ENCODE assay signal across 30 cellular contexts in genomic region chr13:86052141-86052540, GRCh38.
"Had no signal": no experiment of that assay in that cellular context is flagged by ENCODE, and none has a peak within 500 bp of the region (broad histone marks: within the 10 kb centered on the region; RNA-seq: fewer than 3 reads in every experiment).

No MANE protein-coding gene starts in this region.

- H3K4me3 Mint-ChIP-seq: activated CD4-positive, alpha-beta memory T cell treated with anti-CD3 and anti-CD28 coated beads for 36 hours; activated CD4-positive, alpha-beta T cell treated with anti-CD3 and anti-CD28 coated beads for 36 hours; activated CD4-positive, alpha-beta T cell treated with anti-CD3 and anti-CD28 coated beads, Interleukin-2, amount 10 ng/mL, durations not matched to agents 24 days and 14 days; activated CD8-positive, alpha-beta memory T cell treated with anti-CD3 and anti-CD28 coated beads, Interleukin-2, amount 10 ng/mL, durations not matched to agents 7 days and 5 days; activated CD8-positive, alpha-beta T cell treated with anti-CD3 and anti-CD28 coated beads, Interleukin-2, amount 10 ng/mL, durations not matched to agents 7 days and 5 days; activated naive CD4-positive, alpha-beta T cell treated with anti-CD3 and anti-CD28 coated beads for 36 hours; activated naive CD4-positive, alpha-beta T cell treated with anti-CD3 and anti-CD28 coated beads, Interleukin-2, amount 50 U/mL, for 24 hours; activated naive CD8-positive, alpha-beta T cell treated with anti-CD3 and anti-CD28 coated beads for 36 hours; activated naive CD8-positive, alpha-beta T cell treated with anti-CD3 and anti-CD28 coated beads, Interleukin-2, amount 50 U/mL, for 24 hours; activated T-helper 1 cell treated with anti-CD3 and anti-CD28 coated beads, Interleukin-12 subunit alpha, Interleukin-12 subunit beta, Interleukin-2, Interleukin-4 antibody, amounts not matched to agents 30 ng/mL and 10 ng/mL and 1 ng/mL, durations not matched to agents 14 hours and 24 hours and 36 hours; effector memory CD8-positive, alpha-beta T cell had no signal

- DNase-seq: activated CD4-positive, alpha-beta memory T cell treated with anti-CD3 and anti-CD28 coated beads for 36 hours; activated CD4-positive, alpha-beta T cell treated with anti-CD3 and anti-CD28 coated beads for 36 hours; activated CD4-positive, alpha-beta T cell treated with anti-CD3 and anti-CD28 coated beads, Interleukin-2, amount 10 ng/mL, durations not matched to agents 24 days and 14 days; activated CD4-positive, CD25-positive, alpha-beta regulatory T cell; activated CD4-positive, CD25-positive, alpha-beta regulatory T cell treated with anti-CD3 and anti-CD28 coated beads, Interleukin-2, amount 50 U/mL, for 72 hours; activated CD8-positive, alpha-beta memory T cell treated with anti-CD3 and anti-CD28 coated beads, Interleukin-2, amount 10 ng/mL, durations not matched to agents 7 days and 5 days; activated CD8-positive, alpha-beta memory T cell treated with anti-CD3 and anti-CD28 coated beads, Interleukin-2, amount 50 U/mL, for 4 hours; activated CD8-positive, alpha-beta T cell treated with anti-CD3 and anti-CD28 coated beads, Interleukin-2, amount 10 ng/mL, durations not matched to agents 7 days and 5 days; activated effector memory CD4-positive, alpha-beta T cell treated with anti-CD3 and anti-CD28 coated beads, Interleukin-2, amount 50 U/mL, for 16 hours; activated naive CD4-positive, alpha-beta T cell treated with anti-CD3 and anti-CD28 coated beads for 36 hours; activated naive CD8-positive, alpha-beta T cell treated with anti-CD3 and anti-CD28 coated beads for 36 hours; activated naive CD8-positive, alpha-beta T cell treated with anti-CD3 and anti-CD28 coated beads, Interleukin-2, amount 50 U/mL, for 24 hours; activated T-cell treated with anti-CD3 and anti-CD28 coated beads, Interleukin-2, amount 50 U/mL, for 1 hour; activated T-cell treated with anti-CD3 and anti-CD28 coated beads, Interleukin-2, amount 50 U/mL, for 48 hours; adrenal gland; aorta; body of pancreas; caudate nucleus; cortex of kidney; dermis blood vessel endothelial cell; effector CD4-positive, alpha-beta T cell; effector memory CD8-positive, alpha-beta T cell; esophagus squamous epithelium; foreskin melanocyte; heart right ventricle; T-helper 2 cell had no signal

- H3K36me3 Mint-ChIP-seq: activated CD4-positive, alpha-beta memory T cell treated with anti-CD3 and anti-CD28 coated beads for 36 hours; activated CD8-positive, alpha-beta memory T cell treated with anti-CD3 and anti-CD28 coated beads, Interleukin-2, amount 10 ng/mL, durations not matched to agents 7 days and 5 days; activated naive CD4-positive, alpha-beta T cell treated with anti-CD3 and anti-CD28 coated beads, Interleukin-2, amount 50 U/mL, for 24 hours; activated naive CD8-positive, alpha-beta T cell treated with anti-CD3 and anti-CD28 coated beads for 36 hours had no signal

- H3K27ac Mint-ChIP-seq: activated CD4-positive, alpha-beta memory T cell treated with anti-CD3 and anti-CD28 coated beads for 36 hours; activated CD4-positive, alpha-beta T cell treated with anti-CD3 and anti-CD28 coated beads for 36 hours; activated CD4-positive, alpha-beta T cell treated with anti-CD3 and anti-CD28 coated beads, Interleukin-2, amount 10 ng/mL, durations not matched to agents 24 days and 14 days; activated CD8-positive, alpha-beta memory T cell treated with anti-CD3 and anti-CD28 coated beads, Interleukin-2, amount 10 ng/mL, durations not matched to agents 7 days and 5 days; activated CD8-positive, alpha-beta T cell treated with anti-CD3 and anti-CD28 coated beads, Interleukin-2, amount 10 ng/mL, durations not matched to agents 7 days and 5 days; activated naive CD4-positive, alpha-beta T cell treated with anti-CD3 and anti-CD28 coated beads for 36 hours; activated naive CD4-positive, alpha-beta T cell treated with anti-CD3 and anti-CD28 coated beads, Interleukin-2, amount 50 U/mL, for 24 hours; activated naive CD8-positive, alpha-beta T cell treated with anti-CD3 and anti-CD28 coated beads for 36 hours; activated naive CD8-positive, alpha-beta T cell treated with anti-CD3 and anti-CD28 coated beads, Interleukin-2, amount 50 U/mL, for 24 hours; activated T-helper 1 cell treated with anti-CD3 and anti-CD28 coated beads, Interleukin-12 subunit alpha, Interleukin-12 subunit beta, Interleukin-2, Interleukin-4 antibody, amounts not matched to agents 30 ng/mL and 10 ng/mL and 1 ng/mL, durations not matched to agents 14 hours and 24 hours and 36 hours; activated T-helper 2 cell treated with anti-CD3 and anti-CD28 coated beads, Interferon-gamma antibody, Interleukin-2, Interleukin-4, amounts not matched to agents 10 μg/mL and 5 μg/mL and 100 μg/mL, durations not matched to agents 14 hours and 24 hours and 36 hours; effector memory CD8-positive, alpha-beta T cell had no signal

- H3K27me3 Mint-ChIP-seq: activated CD4-positive, alpha-beta memory T cell treated with anti-CD3 and anti-CD28 coated beads for 36 hours; activated CD4-positive, alpha-beta T cell treated with anti-CD3 and anti-CD28 coated beads for 36 hours; activated CD4-positive, alpha-beta T cell treated with anti-CD3 and anti-CD28 coated beads, Interleukin-2, amount 10 ng/mL, durations not matched to agents 24 days and 14 days; activated CD8-positive, alpha-beta memory T cell treated with anti-CD3 and anti-CD28 coated beads, Interleukin-2, amount 10 ng/mL, durations not matched to agents 7 days and 5 days; activated naive CD4-positive, alpha-beta T cell treated with anti-CD3 and anti-CD28 coated beads, Interleukin-2, amount 50 U/mL, for 24 hours; activated naive CD8-positive, alpha-beta T cell treated with anti-CD3 and anti-CD28 coated beads for 36 hours; activated naive CD8-positive, alpha-beta T cell treated with anti-CD3 and anti-CD28 coated beads, Interleukin-2, amount 50 U/mL, for 24 hours; effector memory CD8-positive, alpha-beta T cell had no signal

- ATAC-seq: activated CD4-positive, alpha-beta T cell treated with anti-CD3 and anti-CD28 coated beads for 36 hours; activated CD8-positive, alpha-beta memory T cell treated with anti-CD3 and anti-CD28 coated beads, Interleukin-2, amount 10 ng/mL, durations not matched to agents 7 days and 5 days; activated CD8-positive, alpha-beta T cell treated with anti-CD3 and anti-CD28 coated beads, Interleukin-2, amount 10 ng/mL, durations not matched to agents 7 days and 5 days; activated naive CD8-positive, alpha-beta T cell treated with anti-CD3 and anti-CD28 coated beads, Interleukin-2, amount 50 U/mL, for 24 hours; body of pancreas; effector memory CD8-positive, alpha-beta T cell; gastroesophageal sphincter; heart right ventricle had no signal

- H3K4me1 Mint-ChIP-seq: activated CD4-positive, alpha-beta T cell treated with anti-CD3 and anti-CD28 coated beads for 36 hours; activated CD4-positive, alpha-beta T cell treated with anti-CD3 and anti-CD28 coated beads, Interleukin-2, amount 10 ng/mL, durations not matched to agents 24 days and 14 days; activated CD8-positive, alpha-beta memory T cell treated with anti-CD3 and anti-CD28 coated beads, Interleukin-2, amount 10 ng/mL, durations not matched to agents 7 days and 5 days; activated naive CD4-positive, alpha-beta T cell treated with anti-CD3 and anti-CD28 coated beads, Interleukin-2, amount 50 U/mL, for 24 hours; activated naive CD8-positive, alpha-beta T cell treated with anti-CD3 and anti-CD28 coated beads for 36 hours; activated naive CD8-positive, alpha-beta T cell treated with anti-CD3 and anti-CD28 coated beads, Interleukin-2, amount 50 U/mL, for 24 hours had no signal
